21 cellular contexts compared by ENCODE assay signal in the genomic region with DNA sequence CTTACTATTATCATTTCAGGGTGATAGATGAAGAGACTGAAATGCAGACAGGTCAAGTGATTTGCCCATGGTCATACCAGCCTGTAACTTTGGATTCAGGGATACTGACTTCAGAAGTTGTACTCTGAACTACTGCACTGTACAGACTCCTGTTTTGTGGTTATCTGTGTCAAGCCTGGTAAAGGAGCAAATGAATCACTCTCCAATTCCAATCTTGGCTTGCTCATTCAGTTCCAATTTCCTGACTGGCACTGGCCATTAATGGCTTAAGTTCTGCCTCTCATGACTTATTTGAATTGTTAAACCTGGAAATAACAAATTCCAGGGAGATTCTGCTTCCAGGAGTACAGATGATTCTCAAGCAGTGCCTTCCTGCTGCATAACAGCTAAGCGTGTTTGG. TPM values are rescaled to one million over a fixed set of nuclear protein-coding genes. Genes with fewer than 3 reads are reported as not detected.
DNase-seq lines count a peak whose midpoint lies in the region; ATAC-seq and TF ChIP-seq lines count a peak whose summit lies in the region.
"Had no signal": no experiment of that assay in that cellular context is flagged by ENCODE, and none has a peak within 500 bp of the region (broad histone marks: within the 10 kb centered on the region; RNA-seq: fewer than 3 reads in every experiment).

No MANE protein-coding gene starts in this region.

- no peak overlapping the region for H3K4me3 Mint-ChIP-seq in glutamatergic neuron (ENCODE audit: unreplicated experiment)
- H3K4me3 Mint-ChIP-seq: H9, HFFc6 had no signal

- DNase-seq in LHCN-M2 (ENCODE audit: low read depth) (peak; percentile 30), amniotic epithelial cell (ENCODE audit: low read depth) (peak; percentile 43), glutamatergic neuron (no peak), renal cortical epithelial cell (ENCODE audit: low read depth) (peak; percentile 84), superior temporal gyrus (ENCODE audit: extremely low spot score) (no peak)
- DNase-seq in activated T-cell treated with anti-CD3 and anti-CD28 coated beads, Interleukin-2, amount 50 U/mL, for 48 hours: no peak
- DNase-seq: BE2C, GM23248, H9, HFFc6, NCI-H1092, NCI-H1436, NCI-H187 treated with DMSO at 0.1 percent for 48 hours, NCI-H2107, NCI-H226, NCI-H510A treated with DMSO at 0.1 percent for 48 hours, NCI-H748 treated with DMSO at 0.1 percent for 48 hours, PC-9, SIG-M5 had no signal

- peaks cover 1% of the 10 kb centered on the region for H3K9me3 Mint-ChIP-seq in glutamatergic neuron (ENCODE audit: unreplicated experiment)

- peak overlapping the region; percentile 64 for H3K27ac Mint-ChIP-seq in glutamatergic neuron (ENCODE audit: unreplicated experiment)
- H3K27ac Mint-ChIP-seq: H9, HFFc6 had no signal

- peaks cover 13% of the 10 kb centered on the region for H3K4me1 Mint-ChIP-seq in glutamatergic neuron (ENCODE audit: low read depth, unreplicated experiment)
- H3K4me1 Mint-ChIP-seq: H9 had no signal

- no peak for TF ChIP-seq CTCF in glutamatergic neuron (IDR thresholded peaks at IDR 0.05; ENCODE audit: partially characterized antibody, unreplicated experiment)

- ATAC-seq in GM21360 (IDR thresholded peaks at IDR 0.05; ENCODE audit: unreplicated experiment): no peak
- ATAC-seq: A549 had no signal

- H3K27me3 Mint-ChIP-seq in glutamatergic neuron (ENCODE audit: unreplicated experiment): no peaks in the 10 kb centered on the region

- H3K36me3 Mint-ChIP-seq in glutamatergic neuron (ENCODE audit: unreplicated experiment): no peaks in the 10 kb centered on the region

RNA-seq across cellular contexts. Expression of a gene that starts 45.4 kb away (rescaled TPM):
- total RNA-seq in LHCN-M2 (2014; rRNA removed): 0.11 and 0.90 TPM in 2 replicates
- polyA plus RNA-seq in LHCN-M2 (2012): 2.4 TPM
- total RNA-seq in glutamatergic neuron (ENCODE audit: unreplicated experiment): 0.96 TPM
- 1.7 and 2.1 TPM in 2 replicates for total RNA-seq in renal cortical epithelial cell
- total RNA-seq: GM23248, HFFc6, PC-9 had no signal

Comparison
In these comparisons a context has a peak if more than half of its experiments do, and no peak if none do; other contexts are left out.
1. DNase-seq: peak in LHCN-M2 (single experiment), amniotic epithelial cell (single experiment) and renal cortical epithelial cell (single experiment); none in glutamatergic neuron (single experiment), superior temporal gyrus (single experiment) and activated T-cell treated with anti-CD3 and anti-CD28 coated beads, Interleukin-2, amount 50 U/mL, for 48 hours (0 of 2).